21 cellular contexts compared by ENCODE assay signal in the genomic region with DNA sequence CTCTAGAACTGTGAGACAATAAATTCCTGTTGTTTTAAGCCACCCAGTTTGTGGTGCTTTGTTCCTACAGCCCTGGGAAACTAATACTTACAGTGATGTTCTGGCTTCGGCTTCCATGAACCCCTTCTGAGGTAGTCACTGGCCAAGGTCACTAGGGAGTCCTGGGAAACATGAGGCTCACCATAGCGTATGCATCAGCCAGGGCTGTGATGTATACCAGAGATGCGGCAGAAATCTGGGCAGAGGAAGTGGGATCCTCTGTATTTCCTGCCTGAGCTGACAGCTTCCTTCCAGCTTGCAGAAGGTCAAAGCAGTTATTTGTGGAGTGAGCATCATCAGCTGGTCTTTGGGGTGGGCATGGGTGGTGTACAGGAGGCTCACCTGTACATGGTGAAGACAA. TPM values are rescaled to one million over a fixed set of nuclear protein-coding genes. Genes with fewer than 3 reads are reported as not detected.
DNase-seq lines count a peak whose midpoint lies in the region; ATAC-seq, FAIRE-seq and TF ChIP-seq lines count a peak whose summit lies in the region.
"Had no signal": no experiment of that assay in that cellular context is flagged by ENCODE, and none has a peak within 500 bp of the region (broad histone marks: within the 10 kb centered on the region; RNA-seq: fewer than 3 reads in every experiment).

No MANE protein-coding gene starts in this region.

- no peak overlapping the region for H2BK15ac ChIP-seq in H1 (ENCODE audit: low read length)

- no peak overlapping the region for H3K4me2 ChIP-seq in H1 (ENCODE audit: insufficient read depth in 1 of 2, low read depth in 2 of 2, low read length in 2 of 2)

- no peak overlapping the region for H2BK120ac ChIP-seq in H1 (replicated peaks; ENCODE audit: low read depth, low read length)

- no peak for FAIRE-seq in H1 (lab: Jason Lieb, UNC)
- FAIRE-seq: TTC549 had no signal

- H4K91ac ChIP-seq in H1 (replicated peaks; ENCODE audit: insufficient read length, low read length): no peak overlapping the region

- H3K4me3 Mint-ChIP-seq in T-cell (peak overlapping the region in 1 of 3 donors; percentile 57), neural crest cell (no peak overlapping the region)
- H3K4me3 Mint-ChIP-seq: mesothelial cell of epicardium had no signal

- H3K27me3 Mint-ChIP-seq in T-cell (no peaks in the 10 kb centered on the region), neural crest cell (ENCODE audit: low read depth) (no peaks in the 10 kb centered on the region)

- H2BK12ac ChIP-seq in H1 (ENCODE audit: low read depth, low read length): peak overlapping the region; percentile 64

- no peaks in the 10 kb centered on the region for H3K27me3 ChIP-seq in H1 (replicated peaks in 1 of 4; ENCODE audit: control insufficient read depth in 3 of 4, extremely low read depth in 1 of 4, insufficient read depth in 3 of 4, low read length in 3 of 4)
- H3K27me3 ChIP-seq: cardiac muscle cell, sigmoid colon, SJCRH30, stomach, uterus had no signal

- no peaks in the 10 kb centered on the region for H3K23me2 ChIP-seq in H1 (ENCODE audit: low read depth, low read length)

- H3K56ac ChIP-seq in H1 (replicated peaks; ENCODE audit: insufficient read length, low read depth, low read length): no peak overlapping the region

- no peak overlapping the region for H3K4me3 ChIP-seq in H1 (ENCODE audit: extremely low read depth in 1 of 4, insufficient read depth in 2 of 4, low read depth in 3 of 4, low read length in 4 of 4)
- H3K4me3 ChIP-seq: cardiac muscle cell, sigmoid colon, SJCRH30, stomach, uterus had no signal

- H3K18ac ChIP-seq in H1 (ENCODE audit: extremely low read depth, low read length): no peak overlapping the region

- TF ChIP-seq CTCF in H1 (IDR thresholded peaks at IDR 0.05; ENCODE audit: control extremely low read depth in 1 of 3, insufficient read depth in 1 of 3, low read depth in 1 of 3, low read length in 3 of 3): no peak
- TF ChIP-seq CTCF in neural crest cell (conservative IDR thresholded peaks at IDR 0.05): no peak

- CTCF ChIA-PET in T-cell (lab: Charles Lee) (no interaction called here), H1 (lab: Charles Lee; ENCODE audit: partially characterized antibody) (interaction anchor here (1.7 kb wide), 1 partner anchor 11 kb away, joined by 4 read pairs; no protein-coding TSS in a partner anchor)

- no peaks in the 10 kb centered on the region for H3K9me3 ChIP-seq in H1 (ENCODE audit: insufficient read depth in 2 of 2, low read depth in 1 of 2, low read length in 1 of 2)
- H3K9me3 ChIP-seq: sigmoid colon, SJCRH30, stomach, uterus had no signal

- H3K4me1 ChIP-seq in H1 (replicated peaks in 1 of 4; ENCODE audit: control insufficient read depth in 3 of 4, insufficient read depth in 4 of 4, low read length in 3 of 4): no peaks in the 10 kb centered on the region; a peak in 1 of 7 replicates
- H3K4me1 ChIP-seq: SJCRH30, uterus had no signal

- peaks cover 5% of the 10 kb centered on the region for H3K79me1 ChIP-seq in H1 (ENCODE audit: low read depth, low read length)

- H3K4ac ChIP-seq in H1 (replicated peaks; ENCODE audit: insufficient read length, low read depth, low read length): no peak overlapping the region

- H4K20me1 ChIP-seq in H1 (replicated peaks in 1 of 2; ENCODE audit: control insufficient read depth in 1 of 2, insufficient read depth in 2 of 2, low read length in 2 of 2): peaks cover 0 to 4% of the 10 kb centered on the region in 2 experiments

- no peak overlapping the region for H4K8ac ChIP-seq in H1 (ENCODE audit: extremely low read depth, insufficient read depth, low read length)

- no peak overlapping the region for H3K14ac ChIP-seq in H1 (ENCODE audit: insufficient read length)

- ATAC-seq in T-cell (replicated peaks in 1 of 4) (peak in 2 of 4 experiments; percentile 43 to 49), HG02610 (IDR thresholded peaks at IDR 0.05; ENCODE audit: unreplicated experiment) (no peak)

- POLR2A ChIA-PET in T-cell (lab: Charles Lee): no interaction called here
- POLR2A ChIA-PET in H1 (lab: Charles Lee; ENCODE audit: partially characterized antibody): no interaction called here

- H2AFZ ChIP-seq in H1 (ENCODE audit: low read length): no peak overlapping the region

- H3K9ac ChIP-seq in H1 (replicated peaks in 1 of 4; ENCODE audit: extremely low read depth in 1 of 4, low read depth in 3 of 4, low read length in 3 of 4): no peak overlapping the region

- 89% methylated on average over 3 of the region's 3 CpGs; no CpG with 5 or more reads in 1 of the 2 experiments for WGBS in H1 (ENCODE audit: extremely low coverage in 1 of 2, insufficient coverage in 1 of 2, insufficient read length in 1 of 2, insufficient replicate concordance in 2 of 2, low coverage in 1 of 2, low lambda C conversion rate in 2 of 2, missing lambda C conversion rate in 1 of 2), 2 experiments

- peak; percentile 22 for DNase-seq in ELR (ENCODE audit: low read depth)
- DNase-seq in T-cell: peak in 1 of 34 experiments; percentile 3
- no peak for DNase-seq in H1 (ENCODE audit: low read depth in 1 of 2, low spot score in 2 of 2)
- DNase-seq in neural crest cell (ENCODE audit: low read depth, low spot score): no peak
- no peak for DNase-seq in NCI-H1048 (lab: John Stamatoyannopoulos, UW)
- no peak for DNase-seq in DMS79 (lab: John Stamatoyannopoulos, UW)
- DNase-seq: activated gamma-delta T cell treated with Interleukin-2 at 50 U/mL for 16 hours, foreskin melanocyte, HCEC 1CT, NCI-H1694 treated with DMSO at 0.1 percent for 48 hours, NCI-H526, nucleus accumbens, sigmoid colon, SJCRH30, stomach, uterus had no signal

- peaks cover 8 to 31% (median 20%) of the 10 kb centered on the region in 4 experiments; a peak in 7 of 8 replicates for H3K36me3 ChIP-seq in H1 (ENCODE audit: control insufficient read depth in 2 of 4, insufficient read depth in 4 of 4, low read length in 3 of 4)
- H3K36me3 ChIP-seq: uterus had no signal

- peaks cover 52 to 62% (median 60%) of the 10 kb centered on the region in 3 donors for H3K4me1 Mint-ChIP-seq in T-cell
- peaks cover 19% of the 10 kb centered on the region for H3K4me1 Mint-ChIP-seq in neural crest cell
- H3K4me1 Mint-ChIP-seq: mesothelial cell of epicardium had no signal

- no peak for TF ChIP-seq RAD21 in H1 (IDR thresholded peaks at IDR 0.05 in 1 of 2, conservative IDR thresholded peaks at IDR 0.05 in 1 of 2; ENCODE audit: low read depth in 2 of 2, low read length in 2 of 2)

- TF ChIP-seq POLR2A in H1 (IDR thresholded peaks at IDR 0.05; ENCODE audit: control extremely low read depth in 1 of 2, low read depth in 2 of 2, low read length in 2 of 2): no peak

- no peak overlapping the region for H2BK20ac ChIP-seq in H1 (ENCODE audit: low read length)

- H3K27ac Mint-ChIP-seq in T-cell (peak overlapping the region; percentile 47 to 74), neural crest cell (ENCODE audit: unreplicated experiment) (peak overlapping the region; percentile 83)

- H2BK5ac ChIP-seq in H1 (ENCODE audit: low read depth, low read length): no peak overlapping the region

- H3K79me2 ChIP-seq in H1 (ENCODE audit: control insufficient read depth in 1 of 2, insufficient read depth in 2 of 2, low read length in 2 of 2): peaks cover 0 to 32% of the 10 kb centered on the region in 2 experiments; a peak in 3 of 4 replicates

- H4K5ac ChIP-seq in H1 (ENCODE audit: insufficient read length, low read depth, low read length): no peak overlapping the region

- TF ChIP-seq EP300 in H1 (IDR thresholded peaks at IDR 0.05; ENCODE audit: borderline replicate concordance in 1 of 2, low read depth in 2 of 2, low read length in 2 of 2): no peak

- 0 out of 2 replicates have a peak overlapping the region, but pooled peaks have one; percentile 39 for H2AK5ac ChIP-seq in H1 (ENCODE audit: low read depth, low read length)

- 0 out of 2 replicates have a peak overlapping the region, but pooled peaks have one; percentile 8 for H3K27ac ChIP-seq in H1 (ENCODE audit: low read depth, low read length)
- H3K27ac ChIP-seq: C4-2B, cardiac muscle cell, sigmoid colon, SJCRH30, stomach, uterus had no signal

- no peak overlapping the region for H3K23ac ChIP-seq in H1 (ENCODE audit: insufficient read length)

- H3K9me3 Mint-ChIP-seq in T-cell (no peaks in the 10 kb centered on the region), neural crest cell (no peaks in the 10 kb centered on the region)
- H3K9me3 Mint-ChIP-seq: mesothelial cell of epicardium had no signal

- H3K36me3 Mint-ChIP-seq in T-cell (peaks cover 44% of the 10 kb centered on the region), neural crest cell (ENCODE audit: low read depth) (peaks cover 34% of the 10 kb centered on the region)

TF ChIP-seq in H1, 55 proteins besides CTCF, POLR2A, EP300 and RAD21 (continues in another document):
- TF ChIP-seq SP2 (IDR thresholded peaks at IDR 0.05; ENCODE audit: low read length) (no peak), CBX5 (IDR thresholded peaks at IDR 0.05; ENCODE audit: low read depth, low read length) (no peak), RBBP5 (IDR thresholded peaks at IDR 0.05; ENCODE audit: borderline replicate concordance, low read depth, low read length) (no peak)

RNA-seq across cellular contexts. Expression of gene KAT14, which starts 27.9 kb away (rescaled TPM):
- 10 to 100 TPM; 11.3 to 22.2 (median 20.5) TPM for total RNA-seq in T-cell
- total RNA-seq in H1 (2021; fragmentation: NEBNext Ultra II Directional; extraction: Animal tissue kit (Norgen Biotek cat#: 25700)): 25.9 and 29.3 TPM in 2 replicates
- 12.1 and 17.3 TPM in 2 replicates for polyA plus RNA-seq in H1 (2011; rRNA removed)
- polyA plus RNA-seq in H1 (2011; cell fraction: cytosol; rRNA removed): 19.4 TPM
- 13.8 TPM for polyA plus RNA-seq in H1 (2011; cell fraction: nucleus; rRNA removed)
- 20.1 to 32.4 TPM (median 22.0 TPM) in 4 replicates for polyA plus RNA-seq in H1 (2012, experiment 1 of 2)
- 6.9 TPM for polyA plus RNA-seq in H1 (2012, experiment 2 of 2)
- polyA plus RNA-seq in H1 (2013, experiment 1 of 2): 15.8 TPM
- polyA plus RNA-seq in H1 (2013, experiment 2 of 2): 16.2 TPM
- polyA minus RNA-seq in H1 (2011; rRNA and poly(A)+ RNA removed): 37.2 and 37.5 TPM in 2 replicates
- 17.4 TPM for polyA minus RNA-seq in H1 (2011; cell fraction: cytosol; rRNA and poly(A)+ RNA removed)
- 22.8 TPM for polyA minus RNA-seq in H1 (2011; cell fraction: nucleus; rRNA and poly(A)+ RNA removed)
- 30.7 and 31.9 TPM in 2 replicates for total RNA-seq in neural crest cell

RNA-seq across cellular contexts. Expression of gene PET117, which starts 27.9 kb away (rescaled TPM):
- total RNA-seq in T-cell (10 to 100 TPM in 4 of 5 donors, 1 to 10 TPM in 1; 10.0 to 15.6 (median 13.4) TPM), neural crest cell (17.8 and 18.7 TPM in 2 replicates)
- 23.8 and 26.5 TPM in 2 replicates for total RNA-seq in H1 (2021; fragmentation: NEBNext Ultra II Directional; extraction: Animal tissue kit (Norgen Biotek cat#: 25700))
- 6.5 and 9.1 TPM in 2 replicates for polyA plus RNA-seq in H1 (2011; rRNA removed)
- polyA plus RNA-seq in H1 (2011; cell fraction: cytosol; rRNA removed): 19.8 TPM
- 3.9 TPM for polyA plus RNA-seq in H1 (2011; cell fraction: nucleus; rRNA removed)
- polyA plus RNA-seq in H1 (2012, experiment 1 of 2): 17.2 to 18.2 TPM (median 17.7 TPM) in 4 replicates
- 6.0 TPM for polyA plus RNA-seq in H1 (2012, experiment 2 of 2)
- polyA plus RNA-seq in H1 (2013, experiment 1 of 2): 16.9 TPM
- 18.3 TPM for polyA plus RNA-seq in H1 (2013, experiment 2 of 2)
- 4.2 and 5.7 TPM in 2 replicates for polyA minus RNA-seq in H1 (2011; rRNA and poly(A)+ RNA removed)
- 5.2 TPM for polyA minus RNA-seq in H1 (2011; cell fraction: cytosol; rRNA and poly(A)+ RNA removed)
- 6.8 TPM for polyA minus RNA-seq in H1 (2011; cell fraction: nucleus; rRNA and poly(A)+ RNA removed)
